8 cellular contexts compared by ENCODE assay signal in the genomic region with DNA sequence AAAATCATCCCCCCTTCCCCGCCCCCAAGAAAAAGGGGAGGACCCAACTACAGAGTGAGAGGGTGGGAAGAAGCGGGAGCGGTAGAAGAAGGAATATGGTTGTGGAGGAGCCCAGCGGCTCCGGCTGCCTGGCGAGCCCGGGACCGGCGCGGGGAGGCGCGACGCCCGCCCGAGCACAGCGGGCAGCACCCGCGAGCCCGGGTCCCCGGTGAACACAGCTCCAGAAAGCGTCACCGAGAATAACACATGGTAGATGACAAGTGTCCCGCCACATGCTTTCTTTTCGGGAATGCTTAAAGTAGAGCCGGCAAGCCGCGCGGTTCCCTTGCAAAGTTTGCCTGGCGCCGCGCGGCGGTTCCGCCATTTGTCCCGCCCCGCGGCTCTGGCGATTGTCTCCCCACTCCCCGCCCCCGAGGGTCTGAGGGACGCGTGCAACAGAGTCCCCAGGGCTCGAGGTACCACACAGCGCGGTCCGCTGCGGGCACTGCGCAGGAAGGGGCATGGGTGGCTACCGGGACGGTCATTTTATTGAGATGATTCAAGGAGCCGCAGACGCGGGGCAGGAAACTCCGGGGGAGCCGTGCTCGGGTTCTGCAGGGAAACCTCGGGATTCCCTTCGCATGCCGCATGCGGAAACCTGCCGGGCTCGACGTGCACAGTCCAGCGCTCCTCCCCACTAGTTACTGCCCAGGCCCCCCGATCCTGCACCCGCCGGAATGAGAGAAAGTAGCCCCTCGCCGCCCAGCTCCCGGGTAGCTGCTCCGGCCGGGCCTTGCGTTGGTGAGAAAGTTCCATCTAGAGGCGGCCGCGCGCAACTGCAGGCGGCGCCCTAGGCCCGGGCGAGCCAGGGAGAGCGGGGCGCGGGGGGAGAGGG. TPM values are rescaled to one million over a fixed set of nuclear protein-coding genes. Genes with fewer than 3 reads are reported as not detected.
DNase-seq lines count a peak whose midpoint lies in the region; ATAC-seq and TF ChIP-seq lines count a peak whose summit lies in the region.

No MANE protein-coding gene starts in this region.

- H3F3A ChIP-seq in smooth muscle cell (ENCODE audit: low read depth), result no peaks in the 10 kb centered on the region

- TF ChIP-seq CTCF in cardiac fibroblast (IDR thresholded peaks at IDR 0.05; ENCODE audit: low read depth, low read length), result peak; percentile 76
- peak; percentile 85 for TF ChIP-seq CTCF in smooth muscle cell (IDR thresholded peaks at IDR 0.05; ENCODE audit: borderline replicate concordance, insufficient read depth, poor library complexity, severe bottlenecking)

- H2AFZ ChIP-seq in smooth muscle cell (ENCODE audit: low read depth), result peak overlapping the region; percentile 86

- H3K4me3 ChIP-seq in cardiac fibroblast (replicated peaks in 1 of 2; ENCODE audit: low read depth in 2 of 2, low read length in 2 of 2), result peak overlapping the region; percentile 66 to 69
- peak overlapping the region; percentile 71 for H3K4me3 ChIP-seq in smooth muscle cell

- DNase-seq in NCI-H524 (lab: John Stamatoyannopoulos, UW) (peak; percentile 64 to 80), NCI-H524 treated with DMSO at 0.1 percent for 48 hours (lab: John Stamatoyannopoulos, UW) (no peak), NCI-H1436 (lab: John Stamatoyannopoulos, UW) (peak; percentile 60), UCSD-AML1 (lab: John Stamatoyannopoulos, UW; ENCODE audit: unreplicated experiment) (peak; percentile 32), cardiac fibroblast (ENCODE audit: low read depth in 2 of 2) (peak; percentile 60 to 63), inferior parietal cortex (ENCODE audit: extremely low spot score) (peak; percentile 72), smooth muscle cell (lab: John Stamatoyannopoulos, UW; ENCODE audit: unreplicated experiment) (peak; percentile 46)

- H3K27ac ChIP-seq in smooth muscle cell (ENCODE audit: low read depth), result no peak overlapping the region

- H3K9me3 ChIP-seq in smooth muscle cell (replicated peaks; ENCODE audit: low read depth), result no peaks in the 10 kb centered on the region

- H3K4me1 ChIP-seq in smooth muscle cell (ENCODE audit: low read depth), result peaks cover 4% of the 10 kb centered on the region

- no peaks in the 10 kb centered on the region for H3K36me3 ChIP-seq in smooth muscle cell (ENCODE audit: low read depth)

- H3K79me2 ChIP-seq in smooth muscle cell (ENCODE audit: low read depth), result no peaks in the 10 kb centered on the region

- H3K9ac ChIP-seq in smooth muscle cell (ENCODE audit: low read depth), result peak overlapping the region; percentile 18

- 2% methylated on average over 78 of the region's 84 CpGs for WGBS in smooth muscle cell (ENCODE audit: low lambda C conversion rate)

- peak; percentile 84 for ATAC-seq in HG02798 (IDR thresholded peaks at IDR 0.05; ENCODE audit: poor library complexity, unreplicated experiment)

- H4K20me1 ChIP-seq in smooth muscle cell (ENCODE audit: low read depth), result no peaks in the 10 kb centered on the region

- H3K4me2 ChIP-seq in smooth muscle cell, result peak overlapping the region; percentile 88

- peaks cover 82% of the 10 kb centered on the region for H3K27me3 ChIP-seq in smooth muscle cell (ENCODE audit: low read depth)

RNA-seq across cellular contexts. Expression of gene GRM8, which starts 0.8 kb away (rescaled TPM):
- total RNA-seq in smooth muscle cell, result 20.5 and 31.3 TPM in 2 replicates
- polyA plus RNA-seq in smooth muscle cell, result 8.9 and 9.8 TPM in 2 replicates
